23 cellular contexts compared by ENCODE assay signal in genomic region chr2:130899306-130899705, GRCh38.
"Had no signal": no experiment of that assay in that cellular context is flagged by ENCODE, and none has a peak within 500 bp of the region (broad histone marks: within the 10 kb centered on the region; RNA-seq: fewer than 3 reads in every experiment).

No MANE protein-coding gene starts in this region.

- H3K27me3 ChIP-seq: foreskin keratinocyte, hepatocyte, right atrium auricular region, testis, tibial nerve had no signal

- H3K4me3 Mint-ChIP-seq: endodermal cell; naive B cell; nephron; stimulated activated naive B cell treated with anti-CD40 and anti-IgM and Interleukin-4, amounts not matched to agents 10 μg/mL and 1 μg/mL and 100 μg/mL, for 72 hours; stimulated activated naive CD8-positive, alpha-beta T cell treated with anti-CD3 and anti-CD28 coated beads, Interleukin-15, amount 100 ng/mL, for 72 hours had no signal

- H3K36me3 ChIP-seq: neutrophil, right atrium auricular region, tibial nerve had no signal

- H3K27ac ChIP-seq: coronary artery, foreskin keratinocyte, hepatocyte, neutrophil, right atrium auricular region, testis, tibial nerve had no signal

- ATAC-seq: left cardiac atrium; left ventricle myocardium superior; stimulated activated naive CD8-positive, alpha-beta T cell treated with anti-CD3 and anti-CD28 coated beads, Interleukin-15, amount 100 ng/mL, for 72 hours had no signal

- DNase-seq: effector CD4-positive, alpha-beta T cell; endodermal cell; erythroblast; foreskin keratinocyte; kidney; left cardiac atrium; left ventricle myocardium superior; mesenchymal stem cell; naive B cell; posterior cingulate gyrus; stimulated activated CD4-positive, alpha-beta T cell treated with anti-CD3 and anti-CD28 coated beads, Interleukin-4, amount 100 ng/mL, for 1 hour; stimulated activated CD8-positive, alpha-beta memory T cell treated with anti-CD3 and anti-CD28 coated beads, Interleukin-4, amount 100 ng/mL, for 48 hours; stimulated activated naive B cell treated with anti-CD40 and anti-IgM and Interleukin-4, amounts not matched to agents 10 μg/mL and 1 μg/mL and 100 μg/mL, for 72 hours; stimulated activated naive CD8-positive, alpha-beta T cell treated with anti-CD3 and anti-CD28 coated beads, Interleukin-15, amount 100 ng/mL, for 72 hours; testis had no signal

- H3K27ac Mint-ChIP-seq: endodermal cell; naive B cell; nephron; stimulated activated naive B cell treated with anti-CD40 and anti-IgM and Interleukin-4, amounts not matched to agents 10 μg/mL and 1 μg/mL and 100 μg/mL, for 72 hours; stimulated activated naive CD8-positive, alpha-beta T cell treated with anti-CD3 and anti-CD28 coated beads, Interleukin-15, amount 100 ng/mL, for 72 hours had no signal

- H2AFZ ChIP-seq: hepatocyte had no signal

- H3K4me2 ChIP-seq: hepatocyte, smooth muscle cell had no signal

- H3K4me3 ChIP-seq: coronary artery, hepatocyte, lung, right atrium auricular region, smooth muscle cell, testis, tibial nerve had no signal

- H3K27me3 Mint-ChIP-seq: naive B cell had no signal

- H3K36me3 Mint-ChIP-seq: naive B cell; stimulated activated naive B cell treated with anti-CD40 and anti-IgM and Interleukin-4, amounts not matched to agents 10 μg/mL and 1 μg/mL and 100 μg/mL, for 72 hours had no signal

- H3K79me2 ChIP-seq: hepatocyte had no signal

- H3K9me3 ChIP-seq: neutrophil, right atrium auricular region, testis, tibial nerve had no signal

- H3K4me1 ChIP-seq: right atrium auricular region, testis, tibial nerve had no signal

- H3K4me1 Mint-ChIP-seq: naive B cell; nephron; stimulated activated naive B cell treated with anti-CD40 and anti-IgM and Interleukin-4, amounts not matched to agents 10 μg/mL and 1 μg/mL and 100 μg/mL, for 72 hours; stimulated activated naive CD8-positive, alpha-beta T cell treated with anti-CD3 and anti-CD28 coated beads, Interleukin-15, amount 100 ng/mL, for 72 hours had no signal
